19 cellular contexts compared by ENCODE assay signal in genomic region chr15:65382146-65382491, GRCh38. TPM values are rescaled to one million over a fixed set of nuclear protein-coding genes. Genes with fewer than 3 reads are reported as not detected.
A peak's percentile ranks its signal among the peaks of the same experiment; 100 is the strongest.
DNase-seq lines count a peak whose midpoint lies in the region; ATAC-seq, FAIRE-seq and TF ChIP-seq lines count a peak whose summit lies in the region.
"Had no signal": no experiment of that assay in that cellular context is flagged by ENCODE, and none has a peak within 500 bp of the region (broad histone marks: within the 10 kb centered on the region; RNA-seq: fewer than 3 reads in every experiment).

No MANE protein-coding gene starts in this region.

- TF ChIP-seq POLR2A in HepG2 (IDR thresholded peaks at IDR 0.05; ENCODE audit: insufficient read depth in 1 of 2, low read depth in 2 of 2, low read length in 2 of 2) (no peak), right lobe of liver (IDR thresholded peaks at IDR 0.05) (no peak), K562 (conservative IDR thresholded peaks at IDR 0.05) (no peak)

- no peaks in the 10 kb centered on the region for H3K9me1 ChIP-seq in K562 (ENCODE audit: control insufficient read depth, insufficient read depth, low read length)

- no TSS peak for BruUV-seq in HepG2 (replicated peaks; lab: Mats Ljungman, UMichigan)
- no TSS peak for BruUV-seq in K562 (replicated peaks; lab: Mats Ljungman, UMichigan)

- no peak for ATAC-seq in HepG2
- no peak for ATAC-seq in right lobe of liver
- no peak for ATAC-seq in K562

- peak overlapping the region in 2 of 3 experiments; percentile 11 to 19 for H3K27ac Mint-ChIP-seq in nephron
- H3K27ac Mint-ChIP-seq: IgD-negative memory B cell had no signal

- no peak overlapping the region for H3K4me3 Mint-ChIP-seq in nephron

- H3K36me3 Mint-ChIP-seq in nephron (ENCODE audit: low read depth): peaks cover 10% of the 10 kb centered on the region
- H3K36me3 Mint-ChIP-seq: CD8-positive, alpha-beta memory T cell; IgD-negative memory B cell had no signal

- FAIRE-seq in HepG2 (lab: Jason Lieb, UNC) (no peak), K562 (lab: Jason Lieb, UNC) (no peak)
- FAIRE-seq: GM19239 had no signal

- TF ChIP-seq EP300 in HepG2 (IDR thresholded peaks at IDR 0.05; ENCODE audit: low read depth in 2 of 2, low read length in 2 of 2) (no peak), HepG2 (CRISPR knock-in tag; IDR thresholded peaks at IDR 0.05; ENCODE audit: borderline replicate concordance) (no peak), K562 (IDR thresholded peaks at IDR 0.05; ENCODE audit: low read length) (no peak)

- H4K20me1 ChIP-seq in HepG2 (ENCODE audit: insufficient read depth, low read length) (no peaks in the 10 kb centered on the region), K562 (replicated peaks; ENCODE audit: control insufficient read depth, insufficient read depth, low read length) (peaks cover 8% of the 10 kb centered on the region; the same call in 1 of the 2 replicates)

- no peak for DNase-seq in HepG2 (ENCODE audit: low spot score)
- no peak for DNase-seq in right lobe of liver
- DNase-seq in K562 (ENCODE audit: extremely low read depth in 1 of 4, low spot score in 3 of 4): no peak
- no peak for DNase-seq in GM19240 (ENCODE audit: insufficient read length, low spot score)
- DNase-seq in SHP77 (lab: John Stamatoyannopoulos, UW): no peak
- no peak for DNase-seq in NCI-H1417 treated with DMSO at 0.1 percent for 48 hours (lab: John Stamatoyannopoulos, UW)
- DNase-seq: 8988T; AML-193; Caco-2; CD8-positive, alpha-beta memory T cell; DMS53; GF-D8; HCEC 1CT had no signal

- in situ Hi-C loops in HepG2 (cut with HindIII; ENCODE audit: extremely low pct_ligation_motif_present, low pct_unique_long_range_greater_than_20kb): loop anchor here (5.0 to 10.0 kb wide), 2 partner anchors 60 to 197 kb away; partner anchors contain the start of gene CLPX
- in situ Hi-C loops in K562 (cut with MboI): loop anchor here (5.0 to 10.0 kb wide), 3 partner anchors 60 to 327 kb away; no protein-coding TSS in a partner anchor

- H3K27ac ChIP-seq in HepG2 (ENCODE audit: extremely low read length, insufficient read depth, low read length) (no peak overlapping the region), right lobe of liver (no peak overlapping the region), K562 (ENCODE audit: extremely low read depth, low read depth, low read length) (no peak overlapping the region)
- H3K27ac ChIP-seq: BLaER1 had no signal

- H3K27me3 ChIP-seq in HepG2 (ENCODE audit: control insufficient read depth in 1 of 2, insufficient read depth in 2 of 2, low read length in 2 of 2): no peaks in the 10 kb centered on the region; a peak in 1 of 5 replicates
- H3K27me3 ChIP-seq in right lobe of liver: peaks cover 0 to 15% of the 10 kb centered on the region in 2 donors
- H3K27me3 ChIP-seq in K562 (ENCODE audit: control insufficient read depth in 2 of 2, insufficient read depth in 2 of 2, low read length in 2 of 2): peaks cover 48 to 65% of the 10 kb centered on the region in 2 experiments

- peaks cover 4% of the 10 kb centered on the region for H3K27me3 Mint-ChIP-seq in nephron (ENCODE audit: low read depth)

- H2AFZ ChIP-seq in HepG2 (ENCODE audit: low read length): no peak overlapping the region
- no peak overlapping the region for H2AFZ ChIP-seq in K562 (ENCODE audit: low read depth, low read length)

- H3K36me3 ChIP-seq in HepG2 (replicated peaks in 1 of 2; ENCODE audit: control insufficient read depth in 1 of 2, insufficient read depth in 2 of 2, low read length in 2 of 2) (no peaks in the 10 kb centered on the region), right lobe of liver (no peaks in the 10 kb centered on the region), K562 (ENCODE audit: control insufficient read depth, insufficient read depth, low read length) (no peaks in the 10 kb centered on the region)
- H3K36me3 ChIP-seq: BLaER1 had no signal

- CTCF ChIA-PET in HepG2 (lab: Yijun Ruan, JAX; ENCODE audit: low intra/inter-chr PET ratio, low total read pairs): no interaction called here
- CTCF ChIA-PET in K562 (lab: Yijun Ruan, JAX; ENCODE audit: low intra/inter-chr PET ratio): no interaction called here

- H3K9me3 Mint-ChIP-seq in nephron: no peaks in the 10 kb centered on the region
- H3K9me3 Mint-ChIP-seq: CD8-positive, alpha-beta memory T cell; IgD-negative memory B cell had no signal

- 66% methylated on average over 6 of the region's 6 CpGs for WGBS in HepG2 (ENCODE audit: low lambda C conversion rate)
- WGBS in right lobe of liver (ENCODE audit: insufficient coverage, low coverage, low lambda C conversion rate, missing lambda C conversion rate): 65% methylated on average over 6 of the region's 6 CpGs
- 2% methylated on average over 4 of the region's 6 CpGs for WGBS in K562 (ENCODE audit: insufficient coverage, low coverage, missing lambda C conversion rate)

- H3K9me3 ChIP-seq in HepG2 (ENCODE audit: low read length) (no peaks in the 10 kb centered on the region), right lobe of liver (no peaks in the 10 kb centered on the region), K562 (replicated peaks; ENCODE audit: control insufficient read depth, insufficient read depth, low read depth, low read length) (no peaks in the 10 kb centered on the region)
- H3K9me3 ChIP-seq: BLaER1, Caco-2 had no signal

- H3K4me2 ChIP-seq in HepG2 (ENCODE audit: low read depth, low read length): no peak overlapping the region
- no peak overlapping the region for H3K4me2 ChIP-seq in K562 (ENCODE audit: insufficient read depth, low read length)
- H3K4me2 ChIP-seq: BLaER1 had no signal

- H3K9ac ChIP-seq in HepG2 (ENCODE audit: insufficient read depth, low read depth, low read length) (no peak overlapping the region), K562 (ENCODE audit: insufficient read depth in 1 of 2, low read depth in 2 of 2, low read length in 2 of 2) (no peak overlapping the region)
- H3K9ac ChIP-seq: BLaER1 had no signal

- no peak for TF ChIP-seq CTCF in HepG2 (CRISPR knock-in tag; IDR thresholded peaks at IDR 0.05)
- no peak for TF ChIP-seq CTCF in right lobe of liver (IDR thresholded peaks at IDR 0.05)
- TF ChIP-seq CTCF in K562 (IDR thresholded peaks at IDR 0.05 in 2 of 3, conservative IDR thresholded peaks at IDR 0.05 in 1 of 3; ENCODE audit: insufficient read depth in 2 of 3, low read depth in 1 of 3, low read length in 3 of 3): no peak
- no peak for TF ChIP-seq CTCF in nephron (IDR thresholded peaks at IDR 0.05; ENCODE audit: unreplicated experiment in 3 of 3)

- H3K4me1 ChIP-seq in HepG2 (ENCODE audit: insufficient read depth, low read length): peaks cover 56% of the 10 kb centered on the region
- H3K4me1 ChIP-seq in right lobe of liver: peaks cover 0 to 7% (median 3%) of the 10 kb centered on the region in 4 donors
- peaks cover 6 to 26% of the 10 kb centered on the region in 2 experiments; a peak in 4 of 5 replicates for H3K4me1 ChIP-seq in K562 (replicated peaks in 1 of 2; ENCODE audit: control insufficient read depth in 2 of 2, insufficient read depth in 2 of 2, low read length in 2 of 2)

- intact Hi-C loops in HepG2 (cut with micrococcal nuclease; ENCODE audit: unreplicated experiment) (loop anchor here (10.0 kb wide), 1 partner anchor 197 kb away; the partner anchor contains the start of gene CLPX), right lobe of liver (cut with DNase I) (no loop called here), K562 (cut with micrococcal nuclease) (loop anchor here (10.0 kb wide), 1 partner anchor 347 kb away; no protein-coding TSS in a partner anchor)

- TF ChIP-seq RAD21 in HepG2 (CRISPR knock-in tag; IDR thresholded peaks at IDR 0.05) (no peak), K562 (CRISPR knock-in tag; conservative IDR thresholded peaks at IDR 0.05 in 1 of 2, IDR thresholded peaks at IDR 0.05 in 1 of 2) (no peak)

- H3K4me3 ChIP-seq in HepG2 (replicated peaks in 1 of 3; ENCODE audit: insufficient read depth in 1 of 3, low read depth in 2 of 3, low read length in 3 of 3) (no peak overlapping the region), right lobe of liver (no peak overlapping the region), K562 (no peak overlapping the region)
- H3K4me3 ChIP-seq: BLaER1 had no signal

- H3K79me2 ChIP-seq in HepG2 (ENCODE audit: insufficient read depth, low read length) (peaks cover under 1% of the 10 kb centered on the region), K562 (ENCODE audit: control insufficient read depth, insufficient read depth, low read length) (no peaks in the 10 kb centered on the region)

- peaks cover 44% of the 10 kb centered on the region for H3K4me1 Mint-ChIP-seq in nephron

- POLR2A ChIA-PET in HepG2 (lab: Yijun Ruan, JAX): no interaction called here
- POLR2A ChIA-PET in K562 (lab: Yijun Ruan, JAX): interaction anchor here (1.2 to 1.3 kb wide), 2 partner anchors 9 to 11 kb away, joined by 3 to 5 read pairs; no protein-coding TSS in a partner anchor

RNA-seq across cellular contexts. Expression of gene IGDCC3, which starts 4.3 kb away (rescaled TPM):
- 31.2 and 51.8 TPM in 2 replicates for total RNA-seq in HepG2 (2016; rRNA removed; fragmentation: Illumina TruSeq; extraction: Trizol)
- 9.5 and 9.8 TPM in 2 replicates for total RNA-seq in HepG2 (2016; cell fraction: cytosol; rRNA removed; fragmentation: Illumina TruSeq; extraction: Trizol; ENCODE audit: low read depth)
- 29.4 and 52.8 TPM in 2 replicates for total RNA-seq in HepG2 (2016; cell fraction: insoluble cytoplasmic fraction; rRNA removed; fragmentation: Illumina TruSeq; extraction: Trizol)
- 40.5 and 40.6 TPM in 2 replicates for total RNA-seq in HepG2 (2016; cell fraction: membrane; rRNA removed; fragmentation: Illumina TruSeq; extraction: Trizol)
- 59.8 and 72.1 TPM in 2 replicates for total RNA-seq in HepG2 (2016; cell fraction: nucleus; rRNA removed; fragmentation: Illumina TruSeq; extraction: Trizol)
- polyA plus RNA-seq in HepG2 (2011; rRNA removed): 30.1 and 35.7 TPM in 2 replicates
- polyA plus RNA-seq in HepG2 (2011; cell fraction: cytosol; rRNA removed): 21.8 and 38.4 TPM in 2 replicates
- 46.7 and 64.4 TPM in 2 replicates for polyA plus RNA-seq in HepG2 (2011; cell fraction: nucleus; rRNA removed)
- 27.1 and 28.5 TPM in 2 replicates for polyA plus RNA-seq in HepG2 (2012)
- polyA plus RNA-seq in HepG2 (2016; cell fraction: cytosol; fragmentation: Illumina TruSeq; extraction: Trizol; ENCODE audit: low read depth): 14.9 and 15.4 TPM in 2 replicates
- 40.4 and 49.0 TPM in 2 replicates for polyA plus RNA-seq in HepG2 (2016; cell fraction: insoluble cytoplasmic fraction; fragmentation: Illumina TruSeq; extraction: Trizol; ENCODE audit: low read depth)
- polyA plus RNA-seq in HepG2 (2016; cell fraction: membrane; fragmentation: Illumina TruSeq; extraction: Trizol; ENCODE audit: low read depth): 39.5 and 45.0 TPM in 2 replicates
- 130 and 131 TPM in 2 replicates for polyA plus RNA-seq in HepG2 (2016; cell fraction: nucleus; fragmentation: Illumina TruSeq; extraction: Trizol; ENCODE audit: insufficient read depth, low read depth)
- 0.07 and 131 TPM in 2 replicates for polyA minus RNA-seq in HepG2 (2011; rRNA and poly(A)+ RNA removed; ENCODE audit: low replicate concordance)
- 57.3 and 61.0 TPM in 2 replicates for polyA minus RNA-seq in HepG2 (2011; cell fraction: cytosol; rRNA and poly(A)+ RNA removed)
- 23.1 and 27.6 TPM in 2 replicates for polyA minus RNA-seq in HepG2 (2011; cell fraction: nucleus; rRNA and poly(A)+ RNA removed)
- not detected for total RNA-seq in right lobe of liver
- not detected in 2 replicates for total RNA-seq in K562 (2011; cell fraction: chromatin; rRNA removed; ENCODE audit: low replicate concordance)
- total RNA-seq in K562 (2011; cell fraction: nucleolus; rRNA removed): not detected in 2 replicates
- total RNA-seq in K562 (2011; cell fraction: nucleoplasm; rRNA removed): not detected in 2 replicates
- total RNA-seq in K562 (2014; rRNA removed): not detected in 2 replicates
- total RNA-seq in K562 (2014; rRNA removed; fragmentation: Illumina TruSeq; extraction: Trizol): not detected in 2 replicates
- total RNA-seq in K562 (2015; rRNA removed; fragmentation: Illumina TruSeq; extraction: Trizol): not detected in 2 replicates
- total RNA-seq in K562 (2021): 0.07 TPM in 1 of 2 replicates, not detected in the other
- not detected in 2 replicates for polyA plus RNA-seq in K562 (2011; rRNA removed)
- not detected in 2 replicates for polyA plus RNA-seq in K562 (2011; cell fraction: cytosol; rRNA removed)
- polyA plus RNA-seq in K562 (2011; cell fraction: nucleus; rRNA removed): not detected in 2 replicates
- not detected in 2 replicates for polyA plus RNA-seq in K562 (2012)
- polyA plus RNA-seq in K562 (2014; fragmentation: Illumina TruSeq; extraction: Trizol): not detected in 2 replicates
- polyA plus RNA-seq in K562 (2014; fragmentation: Nextera tagmentation; extraction: Ambion mirVana): not detected
- polyA plus RNA-seq in K562 (2014; rRNA removed): 0.03 TPM in 1 of 2 replicates, not detected in the other
- polyA minus RNA-seq in K562 (2011; rRNA and poly(A)+ RNA removed): not detected in 2 replicates
- polyA minus RNA-seq in K562 (2011; cell fraction: cytosol; rRNA and poly(A)+ RNA removed): not detected in 2 replicates
- not detected in 2 replicates for polyA minus RNA-seq in K562 (2011; cell fraction: nucleus; rRNA and poly(A)+ RNA removed)
- total RNA-seq: CD8-positive, alpha-beta memory T cell; H4; HT-29 had no signal
- polyA plus RNA-seq: CD8-positive, alpha-beta memory T cell; IgD-negative memory B cell had no signal

RNA-seq across cellular contexts. Expression of gene IGDCC4, which starts 40.6 kb away (rescaled TPM):
- total RNA-seq in HepG2 (2016; rRNA removed; fragmentation: Illumina TruSeq; extraction: Trizol): 0.87 and 1.1 TPM in 2 replicates
- 0.09 and 0.30 TPM in 2 replicates for total RNA-seq in HepG2 (2016; cell fraction: cytosol; rRNA removed; fragmentation: Illumina TruSeq; extraction: Trizol; ENCODE audit: low read depth)
- total RNA-seq in HepG2 (2016; cell fraction: insoluble cytoplasmic fraction; rRNA removed; fragmentation: Illumina TruSeq; extraction: Trizol): 0.76 and 0.89 TPM in 2 replicates
- 0.46 and 0.55 TPM in 2 replicates for total RNA-seq in HepG2 (2016; cell fraction: membrane; rRNA removed; fragmentation: Illumina TruSeq; extraction: Trizol)
- 1.1 and 1.5 TPM in 2 replicates for total RNA-seq in HepG2 (2016; cell fraction: nucleus; rRNA removed; fragmentation: Illumina TruSeq; extraction: Trizol)
- 0.39 and 0.55 TPM in 2 replicates for polyA plus RNA-seq in HepG2 (2011; rRNA removed)
- 0.42 and 0.45 TPM in 2 replicates for polyA plus RNA-seq in HepG2 (2011; cell fraction: cytosol; rRNA removed)
- 1.8 and 2.0 TPM in 2 replicates for polyA plus RNA-seq in HepG2 (2011; cell fraction: nucleus; rRNA removed)
- polyA plus RNA-seq in HepG2 (2012): 0.30 and 0.49 TPM in 2 replicates
- polyA plus RNA-seq in HepG2 (2016; cell fraction: cytosol; fragmentation: Illumina TruSeq; extraction: Trizol; ENCODE audit: low read depth): 0.12 and 0.17 TPM in 2 replicates
- 1.1 and 1.3 TPM in 2 replicates for polyA plus RNA-seq in HepG2 (2016; cell fraction: insoluble cytoplasmic fraction; fragmentation: Illumina TruSeq; extraction: Trizol; ENCODE audit: low read depth)
- 0.44 and 0.58 TPM in 2 replicates for polyA plus RNA-seq in HepG2 (2016; cell fraction: membrane; fragmentation: Illumina TruSeq; extraction: Trizol; ENCODE audit: low read depth)
- 2.5 and 2.7 TPM in 2 replicates for polyA plus RNA-seq in HepG2 (2016; cell fraction: nucleus; fragmentation: Illumina TruSeq; extraction: Trizol; ENCODE audit: insufficient read depth, low read depth)
- 0.56 and 0.68 TPM in 2 replicates for polyA minus RNA-seq in HepG2 (2011; rRNA and poly(A)+ RNA removed; ENCODE audit: low replicate concordance)
- 0.59 and 0.79 TPM in 2 replicates for polyA minus RNA-seq in HepG2 (2011; cell fraction: cytosol; rRNA and poly(A)+ RNA removed)
- polyA minus RNA-seq in HepG2 (2011; cell fraction: nucleus; rRNA and poly(A)+ RNA removed): 0.64 and 1.5 TPM in 2 replicates
- under 1 TPM in 1 of 6 experiments, not detected in 5; 0.02 TPM for total RNA-seq in right lobe of liver
- total RNA-seq in K562 (2011; cell fraction: chromatin; rRNA removed; ENCODE audit: low replicate concordance): 7.9 and 12.6 TPM in 2 replicates
- total RNA-seq in K562 (2011; cell fraction: nucleolus; rRNA removed): 4.6 and 7.3 TPM in 2 replicates
- total RNA-seq in K562 (2011; cell fraction: nucleoplasm; rRNA removed): 6.4 and 11.5 TPM in 2 replicates
- 0.33 and 1.4 TPM in 2 replicates for total RNA-seq in K562 (2014; rRNA removed)
- 0.07 and 0.54 TPM in 2 replicates for total RNA-seq in K562 (2014; rRNA removed; fragmentation: Illumina TruSeq; extraction: Trizol)
- 0.11 and 0.14 TPM in 2 replicates for total RNA-seq in K562 (2015; rRNA removed; fragmentation: Illumina TruSeq; extraction: Trizol)
- total RNA-seq in K562 (2021): 0.31 and 0.42 TPM in 2 replicates
- polyA plus RNA-seq in K562 (2011; rRNA removed): 0.79 and 1.5 TPM in 2 replicates
- 0.68 and 1.3 TPM in 2 replicates for polyA plus RNA-seq in K562 (2011; cell fraction: cytosol; rRNA removed)
- polyA plus RNA-seq in K562 (2011; cell fraction: nucleus; rRNA removed): 5.3 and 9.7 TPM in 2 replicates
- 0.34 and 0.71 TPM in 2 replicates for polyA plus RNA-seq in K562 (2012)
- 0.17 and 0.22 TPM in 2 replicates for polyA plus RNA-seq in K562 (2014; fragmentation: Illumina TruSeq; extraction: Trizol)
- under 1 TPM; 0.04 to 0.06 TPM for polyA plus RNA-seq in K562 (2014; fragmentation: Nextera tagmentation; extraction: Ambion mirVana)
- polyA plus RNA-seq in K562 (2014; rRNA removed): 0.13 and 0.16 TPM in 2 replicates
- polyA minus RNA-seq in K562 (2011; rRNA and poly(A)+ RNA removed): 1.3 and 2.5 TPM in 2 replicates
- 0.46 and 1.1 TPM in 2 replicates for polyA minus RNA-seq in K562 (2011; cell fraction: cytosol; rRNA and poly(A)+ RNA removed)
- 3.1 and 4.0 TPM in 2 replicates for polyA minus RNA-seq in K562 (2011; cell fraction: nucleus; rRNA and poly(A)+ RNA removed)
- total RNA-seq: HT-29 had no signal
- polyA plus RNA-seq: CD8-positive, alpha-beta memory T cell; IgD-negative memory B cell had no signal

Comparison
In these comparisons a context has a peak if more than half of its experiments do, and no peak if none do; other contexts are left out.
1. RNA of gene IGDCC3, which starts 4.3 kb away (total RNA-seq): 9.5 to 72.1 TPM in HepG2; not detected in right lobe of liver and 0.07 TPM in K562; every median in the first group is over 4 times any median in the second.
2. intact Hi-C loops: an anchor here in HepG2 (10.0 kb wide) and K562 (10.0 kb wide); none called in right lobe of liver.